Comparison of ENCODE assay signal across 20 cellular contexts in the genomic region with DNA sequence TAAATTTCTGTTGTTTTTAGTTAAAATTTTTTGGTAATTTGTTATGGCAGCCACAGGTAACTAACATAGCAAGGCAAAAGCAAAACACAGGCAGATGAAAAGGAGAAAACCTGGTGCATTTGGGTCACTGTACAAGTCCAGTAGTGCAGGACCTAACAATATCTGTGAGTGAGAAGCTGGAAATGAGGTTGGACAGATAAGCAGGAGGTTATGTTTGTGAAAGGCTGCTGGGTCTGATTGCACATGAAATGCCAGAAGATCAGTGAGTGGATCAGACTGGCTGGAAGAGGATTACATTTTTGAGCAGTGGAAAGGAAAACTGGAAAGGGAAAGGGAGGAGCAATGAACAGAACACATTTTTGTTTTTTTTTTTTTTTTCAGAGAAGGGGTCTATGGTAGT.
DNase-seq lines count a peak whose midpoint lies in the region; ATAC-seq and TF ChIP-seq lines count a peak whose summit lies in the region.
"Had no signal": no experiment of that assay in that cellular context is flagged by ENCODE, and none has a peak within 500 bp of the region (broad histone marks: within the 10 kb centered on the region; RNA-seq: fewer than 3 reads in every experiment).

No MANE protein-coding gene starts in this region.

- no peak overlapping the region for H3K27ac ChIP-seq in right cardiac atrium (ENCODE audit: low read length)
- H3K27ac ChIP-seq: 22Rv1, BLaER1, C4-2B had no signal

- no peak overlapping the region for H3K4me3 ChIP-seq in right cardiac atrium (ENCODE audit: low read length)
- H3K4me3 ChIP-seq: BLaER1, GM12878, HAP-1 had no signal

- ATAC-seq in right cardiac atrium (peak; percentile 59 to 94), left cardiac atrium (no peak), HG02610 (IDR thresholded peaks at IDR 0.05; ENCODE audit: unreplicated experiment) (no peak), GM21737 (IDR thresholded peaks at IDR 0.05; ENCODE audit: unreplicated experiment) (no peak)
- ATAC-seq: CD8-positive, alpha-beta T cell; GM12878 had no signal

- no peak for TF ChIP-seq CTCF in endothelial cell (IDR thresholded peaks at IDR 0.05; ENCODE audit: unreplicated experiment)

- no peaks in the 10 kb centered on the region for H3K4me1 ChIP-seq in right cardiac atrium (ENCODE audit: control insufficient read depth, insufficient read depth, low read length)
- H3K4me1 ChIP-seq: BLaER1, Caco-2, HAP-1 had no signal

- H3K9me3 Mint-ChIP-seq in endothelial cell (ENCODE audit: unreplicated experiment): peaks cover 5% of the 10 kb centered on the region
- H3K9me3 Mint-ChIP-seq: CD8-positive, alpha-beta T cell had no signal

- no peaks in the 10 kb centered on the region for H3K9me3 ChIP-seq in right cardiac atrium (ENCODE audit: control insufficient read depth, low read length)
- H3K9me3 ChIP-seq: Caco-2, HAP-1 had no signal

- H3K4me3 Mint-ChIP-seq in endothelial cell (ENCODE audit: unreplicated experiment): peak overlapping the region; percentile 80
- H3K4me3 Mint-ChIP-seq: B cell; CD4-positive, CD25-positive, alpha-beta regulatory T cell; CD8-positive, alpha-beta T cell; HFFc6 had no signal

- H3K36me3 Mint-ChIP-seq in endothelial cell (ENCODE audit: low read depth, unreplicated experiment): peaks cover 36% of the 10 kb centered on the region
- H3K36me3 Mint-ChIP-seq: CD4-positive, CD25-positive, alpha-beta regulatory T cell; CD8-positive, alpha-beta T cell had no signal

- no peaks in the 10 kb centered on the region for H3K27me3 ChIP-seq in right cardiac atrium (ENCODE audit: control insufficient read depth, insufficient read depth)
- H3K27me3 ChIP-seq: BLaER1 had no signal

- DNase-seq in right cardiac atrium (no peak), left cardiac atrium (no peak), endothelial cell (ENCODE audit: low spot score) (no peak), kidney glomerular epithelial cell (lab: John Stamatoyannopoulos, UW) (peak; percentile 50), iPS-NIHi11 (ENCODE audit: low spot score) (no peak)
- DNase-seq: Caco-2; CD4-positive, CD25-positive, alpha-beta regulatory T cell; CD8-positive, alpha-beta T cell; DMS153; DND-41; GOT3; HFFc6 had no signal

- H3K27ac Mint-ChIP-seq in endothelial cell (ENCODE audit: unreplicated experiment): no peak overlapping the region
- H3K27ac Mint-ChIP-seq: B cell; CD4-positive, CD25-positive, alpha-beta regulatory T cell; CD8-positive, alpha-beta T cell; HFFc6 had no signal

- H3K27me3 Mint-ChIP-seq in endothelial cell (ENCODE audit: unreplicated experiment): peaks cover 7% of the 10 kb centered on the region
- H3K27me3 Mint-ChIP-seq: B cell; CD4-positive, CD25-positive, alpha-beta regulatory T cell had no signal

- peaks cover 5% of the 10 kb centered on the region for H3K4me1 Mint-ChIP-seq in endothelial cell (ENCODE audit: unreplicated experiment)
- H3K4me1 Mint-ChIP-seq: B cell; CD4-positive, CD25-positive, alpha-beta regulatory T cell had no signal

- intact Hi-C loops in right cardiac atrium (cut with DNase I): no loop called here
- intact Hi-C loops in left cardiac atrium (cut with DNase I): no loop called here

Comparison
In these comparisons a context has a peak if more than half of its experiments do, and no peak if none do; other contexts are left out.
1. ATAC-seq: peak in right cardiac atrium (2 of 2); none in left cardiac atrium (0 of 2), HG02610 (single experiment) and GM21737 (single experiment).